8 cellular contexts compared by ENCODE assay signal in the genomic region with DNA sequence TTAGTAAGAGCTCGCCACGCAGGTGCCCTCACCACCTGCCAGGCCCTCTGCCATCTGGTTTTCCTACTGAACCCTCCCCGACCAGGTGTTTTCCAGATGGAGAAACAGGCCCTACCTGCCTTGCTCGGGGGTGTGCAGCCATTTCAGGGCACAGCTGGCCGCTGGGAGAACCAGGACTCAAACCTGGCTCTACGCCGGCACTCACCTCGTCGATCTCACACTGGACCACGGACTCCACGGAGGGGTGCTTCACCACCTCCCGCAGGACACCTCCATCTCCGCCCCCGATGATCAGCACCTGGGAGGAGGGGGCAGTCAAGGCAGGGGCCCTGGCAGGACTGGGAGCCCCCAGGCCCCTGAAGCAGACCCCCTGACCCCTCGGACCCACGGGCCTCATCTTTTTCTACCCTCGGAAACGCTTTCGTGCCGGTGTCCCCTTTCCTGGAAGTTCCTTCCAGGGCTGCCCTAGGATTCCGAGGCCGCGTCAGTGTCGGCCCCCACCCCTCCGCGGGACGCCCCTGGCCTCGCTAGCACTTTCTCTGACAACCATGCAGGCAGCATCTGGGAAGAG. TPM values are rescaled to one million over a fixed set of nuclear protein-coding genes. Genes with fewer than 3 reads are reported as not detected.
A peak's percentile ranks its signal among the peaks of the same experiment; 100 is the strongest.
DNase-seq lines count a peak whose midpoint lies in the region; ATAC-seq and TF ChIP-seq lines count a peak whose summit lies in the region.

No MANE protein-coding gene starts in this region.

- peak overlapping the region; percentile 77 for H3K4me3 ChIP-seq in KMS-11 (IDR thresholded peaks at IDR 0.05; ENCODE audit: insufficient read depth, low read depth, low read length)
- H3K4me3 ChIP-seq in brain microvascular endothelial cell (ENCODE audit: low read depth, low read length): peak overlapping the region; percentile 88

- intact Hi-C loops in CD14-positive monocyte (cut with micrococcal nuclease): loop anchor here in 1 of 2 donors (2.0 kb wide), 1 partner anchor 44 kb away; no protein-coding TSS in a partner anchor

- peaks cover 40% of the 10 kb centered on the region for H3K4me1 ChIP-seq in KMS-11 (ENCODE audit: low read depth, poor library complexity, severe bottlenecking)

- TF ChIP-seq CTCF in CD14-positive monocyte (IDR thresholded peaks at IDR 0.05) (no peak), KMS-11 (conservative IDR thresholded peaks at IDR 0.05; ENCODE audit: low read depth, low read length) (no peak), brain microvascular endothelial cell (IDR thresholded peaks at IDR 0.05; ENCODE audit: low read depth, low read length, missing control alignments) (no peak), GM13976 (IDR thresholded peaks at IDR 0.05; ENCODE audit: borderline replicate concordance, control extremely low read depth, extremely low read depth, insufficient read depth, missing control alignments) (no peak)

- H3K4me2 ChIP-seq in KMS-11: peak overlapping the region; percentile 95

- in situ Hi-C loops in brain microvascular endothelial cell (cut with HindIII; ENCODE audit: low pct_ligation_motif_present, low sequenced_read_pairs) (no loop called here), KBM-7 (cut with MboI; ENCODE audit: low pct_unique_long_range_greater_than_20kb, low sequenced_read_pairs) (no loop called here), GM13976 (cut with MboI; ENCODE audit: low sequenced_read_pairs, unreplicated experiment) (loop anchor here (25.0 kb wide), 1 partner anchor 579 kb away; no protein-coding TSS in a partner anchor)

- H3K9me3 Mint-ChIP-seq in CD14-positive monocyte: peaks cover 0 to 3% (median 0%) of the 10 kb centered on the region in 7 donors
- H3K9me3 Mint-ChIP-seq in naive B cell: no peaks in the 10 kb centered on the region

- peak overlapping the region; percentile 93 to 97 for H3K4me3 Mint-ChIP-seq in CD14-positive monocyte
- peak overlapping the region; percentile 85 to 94 (median 90) for H3K4me3 Mint-ChIP-seq in naive B cell

- H3K27ac Mint-ChIP-seq in CD14-positive monocyte (peak overlapping the region in 4 of 7 donors; percentile 45 to 90 (median 72)), naive B cell (peak overlapping the region in 2 of 6 donors; percentile 62 to 75)

- peaks cover 22 to 48% of the 10 kb centered on the region in 2 donors for H3K36me3 Mint-ChIP-seq in CD14-positive monocyte
- H3K36me3 Mint-ChIP-seq in naive B cell: no peaks in the 10 kb centered on the region

- H3K36me3 ChIP-seq in KMS-11 (ENCODE audit: insufficient read depth) (peaks cover 12% of the 10 kb centered on the region; the same call in 1 of the 2 replicates), brain microvascular endothelial cell (replicated peaks) (peaks cover 33% of the 10 kb centered on the region)

- DNase-seq in CD14-positive monocyte (ENCODE audit: low spot score) (no peak), brain microvascular endothelial cell (no peak), naive B cell (no peak), NCI-H1048 (lab: John Stamatoyannopoulos, UW) (no peak), KBM-7 (no peak), GM13976 (ENCODE audit: low spot score) (no peak)

- H4K20me1 ChIP-seq in KMS-11 (ENCODE audit: insufficient read depth): no peaks in the 10 kb centered on the region

- peak overlapping the region; percentile 89 for H3K9ac ChIP-seq in KMS-11

- ATAC-seq in naive B cell (ENCODE audit: low read depth in 2 of 2): no peak
- ATAC-seq in GM21717 (IDR thresholded peaks at IDR 0.05; ENCODE audit: unreplicated experiment): no peak

- H3K27me3 Mint-ChIP-seq in CD14-positive monocyte (ENCODE audit: low read depth in 3 of 3) (no peaks in the 10 kb centered on the region), naive B cell (no peaks in the 10 kb centered on the region)

- H3K27ac ChIP-seq in KMS-11 (peak overlapping the region; percentile 53; the same call in 1 of the 2 replicates), brain microvascular endothelial cell (no peak overlapping the region)

- H3K4me1 Mint-ChIP-seq in CD14-positive monocyte (peaks cover 21% of the 10 kb centered on the region), naive B cell (peaks cover 14 to 29% (median 15%) of the 10 kb centered on the region in 3 donors)

- peaks cover 40% of the 10 kb centered on the region for H3K79me2 ChIP-seq in KMS-11 (ENCODE audit: insufficient read depth, low read depth)

- 0 out of 2 replicates have a peak overlapping the region, but pooled peaks have one; percentile 57 for H2AFZ ChIP-seq in KMS-11 (ENCODE audit: low read depth)

- H3K27me3 ChIP-seq in KMS-11 (ENCODE audit: insufficient read depth, low read depth): no peaks in the 10 kb centered on the region
- H3K27me3 ChIP-seq in brain microvascular endothelial cell (replicated peaks): no peaks in the 10 kb centered on the region

RNA-seq across cellular contexts. Expression of a gene that starts 1.1 kb away (rescaled TPM):
- 10 to 100 TPM; 23.2 to 37.6 TPM for polyA plus RNA-seq in CD14-positive monocyte
- 100 to 1,000 TPM in 2 of 6 donors, 10 to 100 TPM in 4; 74.3 to 133 (median 89.4) TPM for polyA plus RNA-seq in naive B cell (ENCODE audit: low read depth in 6 of 6)

RNA-seq across cellular contexts. Expression of a gene that starts 11.6 kb away (rescaled TPM):
- polyA plus RNA-seq in CD14-positive monocyte (not detected), naive B cell (ENCODE audit: low read depth in 6 of 6) (under 1 TPM in 2 of 6 donors, not detected in 4; 0.10 to 0.26 TPM)

RNA-seq across cellular contexts. Expression of a gene that starts 41.0 kb away (rescaled TPM):
- polyA plus RNA-seq in CD14-positive monocyte (10 to 100 TPM; 24.0 to 27.4 TPM), naive B cell (ENCODE audit: low read depth in 6 of 6) (10 to 100 TPM; 23.4 to 55.2 (median 41.4) TPM)

RNA-seq across cellular contexts. Expression of a gene that starts 46.2 kb away (rescaled TPM):
- polyA plus RNA-seq in CD14-positive monocyte (10 to 100 TPM; 49.4 to 61.4 TPM), naive B cell (ENCODE audit: low read depth in 6 of 6) (10 to 100 TPM; 38.9 to 83.8 (median 64.3) TPM)
